In the genomic region with DNA sequence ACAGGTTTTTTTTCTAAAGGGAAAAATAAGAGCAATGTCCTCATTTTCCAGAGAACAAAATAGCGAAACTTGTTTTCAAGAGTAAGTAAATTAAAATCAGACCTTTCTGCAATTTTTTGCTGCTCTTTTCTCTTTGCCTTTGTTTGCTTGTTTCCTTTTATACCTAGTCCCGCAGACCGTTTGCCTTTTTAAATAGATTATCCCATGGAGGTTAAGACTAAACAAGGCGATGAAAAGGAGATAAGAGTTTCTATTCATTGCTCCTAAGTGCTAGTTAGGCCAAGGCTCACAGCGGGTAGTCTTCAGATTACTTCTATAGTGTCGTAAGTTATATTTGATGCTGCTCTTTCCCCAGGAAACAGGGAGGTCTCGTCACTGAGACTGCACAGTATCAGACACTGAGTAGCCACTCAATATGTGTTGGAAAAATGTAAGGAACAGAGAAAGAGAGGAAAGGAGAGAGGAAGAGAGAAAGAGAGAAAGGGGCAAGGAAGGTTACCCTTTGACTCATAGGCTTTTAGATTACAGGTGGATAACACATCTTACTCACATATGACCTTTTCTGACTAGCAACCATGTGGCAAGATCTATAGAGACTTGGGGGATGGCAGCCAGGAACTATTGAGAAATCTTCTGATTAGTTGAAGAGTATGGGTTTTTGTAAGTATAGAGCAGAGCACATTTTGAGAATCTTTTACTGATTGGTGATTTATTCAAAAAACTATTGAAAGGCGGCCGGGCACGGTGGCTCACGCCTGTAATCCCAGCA, we compare ENCODE assay signal across 24 cellular contexts.
"Had no signal": no experiment of that assay in that cellular context is flagged by ENCODE, and none has a peak within 500 bp of the region (broad histone marks: within the 10 kb centered on the region; RNA-seq: fewer than 3 reads in every experiment).

No MANE protein-coding gene starts in this region.

- DNase-seq: activated B cell treated with CpG ODN at 0.5 μM for 24 hours; activated CD4-positive, alpha-beta T cell treated with anti-CD3 and anti-CD28 coated beads, Interleukin-2, amount 50 U/mL, for 48 hours; effector memory CD4-positive, alpha-beta T cell; glutamatergic neuron; immature natural killer cell; kidney glomerular epithelial cell; left lung; naive thymus-derived CD8-positive, alpha-beta T cell; retina; sigmoid colon; stimulated activated CD4-positive, alpha-beta T cell treated with anti-CD3 and anti-CD28 coated beads, Interleukin-15, amount 100 ng/mL, for 24 hours; stimulated activated naive CD4-positive, alpha-beta T cell; substantia nigra; T1000; thyroid gland had no signal

- FAIRE-seq: astrocyte, colon, endothelial cell of umbilical vein, frontal cortex had no signal

- H3K36me3 Mint-ChIP-seq: immature natural killer cell; naive thymus-derived CD8-positive, alpha-beta T cell had no signal

- H3K4me3 Mint-ChIP-seq: activated B cell treated with CpG ODN at 0.5 μM for 24 hours; central memory CD8-positive, alpha-beta T cell; immature natural killer cell; naive thymus-derived CD8-positive, alpha-beta T cell; T-helper 1 cell treated with Interleukin-12 subunit alpha and Interleukin-12 subunit beta and Interleukin-4 antibody, amounts not matched to agents 30 μg/mL and 1 μg/mL, for 36 hours had no signal

- H3K27ac Mint-ChIP-seq: activated B cell treated with CpG ODN at 0.5 μM for 24 hours; immature natural killer cell; progenitor cell of endocrine pancreas; T-helper 1 cell treated with Interleukin-12 subunit alpha and Interleukin-12 subunit beta and Interleukin-4 antibody, amounts not matched to agents 30 μg/mL and 1 μg/mL, for 36 hours had no signal

- H3K36me3 ChIP-seq: left lung, sigmoid colon, thyroid gland had no signal

- H3K4me3 ChIP-seq: hepatocyte, left lung, sigmoid colon, smooth muscle cell, thyroid gland had no signal

- H3K9me3 Mint-ChIP-seq: activated B cell treated with CpG ODN at 0.5 μM for 24 hours had no signal

- H3K27me3 Mint-ChIP-seq: activated B cell treated with CpG ODN at 0.5 μM for 24 hours; naive thymus-derived CD8-positive, alpha-beta T cell; progenitor cell of endocrine pancreas had no signal

- H3K4me1 Mint-ChIP-seq: activated B cell treated with CpG ODN at 0.5 μM for 24 hours; central memory CD8-positive, alpha-beta T cell; immature natural killer cell had no signal

- H3K27me3 ChIP-seq: hepatocyte, left lung, sigmoid colon, thyroid gland had no signal
